In the genomic region with DNA sequence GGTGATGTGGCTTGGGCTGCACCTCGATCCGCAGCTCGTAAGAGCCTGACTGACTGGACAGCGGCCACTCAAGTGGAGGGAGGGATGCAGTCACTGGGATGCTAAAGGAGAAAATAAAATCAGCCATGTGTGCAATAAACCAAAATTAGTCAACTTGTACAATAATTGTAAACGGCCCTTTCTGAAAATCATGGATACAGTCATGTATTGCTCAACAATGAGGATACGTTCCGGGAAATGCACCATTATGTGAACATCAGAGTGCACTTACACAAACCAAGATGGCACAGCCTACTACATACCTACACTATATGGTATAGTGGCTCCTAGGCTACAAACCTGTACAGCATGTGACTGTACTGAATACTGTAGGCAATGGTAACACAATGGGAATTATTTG, we compare ENCODE assay signal across 15 cellular contexts.
"Had no signal": no experiment of that assay in that cellular context is flagged by ENCODE, and none has a peak within 500 bp of the region (broad histone marks: within the 10 kb centered on the region; RNA-seq: fewer than 3 reads in every experiment).

No MANE protein-coding gene starts in this region.

- H3K4me1 ChIP-seq: colonic mucosa, foreskin keratinocyte, lower lobe of right lung, sigmoid colon had no signal

- H3K9me3 ChIP-seq: colonic mucosa, left ventricle myocardium inferior, lower lobe of right lung, sigmoid colon had no signal

- H3K27ac ChIP-seq: colonic mucosa, foreskin keratinocyte, left ventricle myocardium inferior, lower lobe of right lung, sigmoid colon, skin epidermis had no signal

- DNase-seq: colonic mucosa; dermis blood vessel endothelial cell; foreskin keratinocyte; kidney; left cardiac atrium; left ventricle myocardium inferior; lower lobe of right lung; midbrain; nephron progenitor cell; sigmoid colon; stimulated activated CD4-positive, alpha-beta T cell treated with anti-CD3 and anti-CD28 coated beads, Interleukin-12 subunit alpha, Interleukin-12 subunit beta, amount 100 ng/mL, for 4 hours; stimulated activated naive CD4-positive, alpha-beta T cell treated with Interleukin-2 at 50 U/mL for 16 hours; trophoblast cell had no signal

- H3K27ac Mint-ChIP-seq: memory B cell, nephron progenitor cell had no signal

- FAIRE-seq: kidney had no signal

- H3K36me3 ChIP-seq: colonic mucosa, sigmoid colon had no signal

- H3K4me1 Mint-ChIP-seq: nephron progenitor cell had no signal

- H3K27me3 Mint-ChIP-seq: memory B cell had no signal

- ATAC-seq: foreskin keratinocyte, left cardiac atrium, lower lobe of right lung had no signal

- H3K9me3 Mint-ChIP-seq: memory B cell, nephron progenitor cell had no signal

- H3K4me3 ChIP-seq: colonic mucosa, left ventricle myocardium inferior, lower lobe of right lung, sigmoid colon, skin epidermis had no signal

- H3K4me3 Mint-ChIP-seq: memory B cell, nephron progenitor cell had no signal

- H3K27me3 ChIP-seq: colonic mucosa, sigmoid colon had no signal
